8 cellular contexts compared by ENCODE assay signal in the genomic region with DNA sequence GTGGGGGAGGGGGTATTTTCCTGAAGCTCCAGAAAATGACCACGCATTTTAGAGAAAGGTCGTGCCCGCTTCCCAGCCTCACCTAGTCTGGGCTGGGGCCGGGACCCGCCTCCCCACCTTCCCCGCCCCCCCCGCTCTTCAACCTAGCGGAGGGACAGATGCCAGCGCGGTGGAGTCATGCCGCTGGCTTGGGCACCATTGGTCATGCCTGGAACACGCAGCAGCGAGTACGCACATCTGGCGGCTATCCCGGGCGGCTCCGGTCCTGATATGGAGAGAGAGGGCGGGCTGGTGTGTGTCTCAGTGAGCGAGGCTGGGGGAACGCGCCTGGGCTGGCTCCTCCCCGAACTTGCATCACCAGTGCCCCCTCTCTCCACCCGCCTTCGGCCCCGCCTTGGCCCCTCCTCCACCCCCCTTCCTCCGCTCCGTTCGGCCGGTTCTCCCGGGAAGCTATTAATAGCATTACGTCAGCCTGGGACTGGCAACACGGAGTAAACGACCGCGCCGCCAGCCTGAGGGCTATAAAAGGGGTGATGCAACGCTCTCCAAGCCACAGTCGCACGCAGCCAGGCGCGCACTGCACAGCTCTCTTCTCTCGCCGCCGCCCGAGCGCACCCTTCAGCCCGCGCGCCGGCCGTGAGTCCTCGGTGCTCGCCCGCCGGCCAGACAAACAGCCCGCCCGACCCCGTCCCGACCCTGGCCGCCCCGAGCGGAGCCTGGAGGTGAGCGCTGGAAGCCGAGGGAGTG. TPM values are rescaled to one million over a fixed set of nuclear protein-coding genes. Genes with fewer than 3 reads are reported as not detected.
A peak's percentile ranks its signal among the peaks of the same experiment; 100 is the strongest.
DNase-seq lines count a peak whose midpoint lies in the region; ATAC-seq and TF ChIP-seq lines count a peak whose summit lies in the region.

A gene with protein sequence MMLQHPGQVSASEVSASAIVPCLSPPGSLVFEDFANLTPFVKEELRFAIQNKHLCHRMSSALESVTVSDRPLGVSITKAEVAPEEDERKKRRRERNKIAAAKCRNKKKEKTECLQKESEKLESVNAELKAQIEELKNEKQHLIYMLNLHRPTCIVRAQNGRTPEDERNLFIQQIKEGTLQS (plus strand): TSS at position 553 of the 747 bp plus-strand sequence. CDS start 6,261 bp downstream, outside the sequence.

- no peak for TF ChIP-seq RAD21 in SK-N-SH (IDR thresholded peaks at IDR 0.05; ENCODE audit: low read length)

- TF ChIP-seq EP300 in SK-N-SH (IDR thresholded peaks at IDR 0.05; ENCODE audit: borderline replicate concordance in 1 of 2, low read depth in 1 of 2, low read length in 1 of 2) (no peak), suprapubic skin (IDR thresholded peaks at IDR 0.05) (peak; percentile 22)

- peak within 1 kb of the TSS; percentile 97 for H3K4me2 ChIP-seq in SK-N-SH

- H3K27me3 ChIP-seq in SK-N-SH (ENCODE audit: insufficient read depth) (peaks cover 42% of the 10 kb centered on the region), suprapubic skin (no peaks in the 10 kb centered on the region)

- H3K9ac ChIP-seq in SK-N-SH, result peak within 1 kb of the TSS; percentile 90

- no peaks in the 10 kb centered on the region for H3K9me3 ChIP-seq in SK-N-SH
- no peaks in the 10 kb centered on the region for H3K9me3 ChIP-seq in suprapubic skin

- peak; percentile 96 for TF ChIP-seq POLR2A in NB4 (IDR thresholded peaks at IDR 0.05; ENCODE audit: extremely low read depth, insufficient read length)
- TF ChIP-seq POLR2A in suprapubic skin (IDR thresholded peaks at IDR 0.05), result peak; percentile 99

- 1% methylated on average over 32 of the region's 65 CpGs for WGBS in SK-N-SH (ENCODE audit: low lambda C conversion rate)
- 1% methylated on average over 30 of the region's 65 CpGs for WGBS in suprapubic skin

- H3K79me2 ChIP-seq in SK-N-SH (ENCODE audit: insufficient read depth), result no peaks in the 10 kb centered on the region

- CTCF ChIA-PET in SK-N-SH (lab: Yijun Ruan, JAX), result interaction anchor here (0.6 to 5.2 kb wide), 21 partner anchors 10 to 260 kb away, joined by 3 to 49 read pairs (median 4); a partner anchor contains a TSS

- H4K20me1 ChIP-seq in SK-N-SH (ENCODE audit: insufficient read depth), result no peaks in the 10 kb centered on the region; the same call in 1 of the 2 replicates

- DNase-seq in NB4 (ENCODE audit: low read depth) (peak; percentile 99), SK-N-SH (peak; percentile 98), glomerular endothelial cell (ENCODE audit: extremely low read depth, low read depth, low spot score) (peak; percentile 77), occipital lobe (lab: John Stamatoyannopoulos, UW) (peak; percentile 99), suprapubic skin (ENCODE audit: low spot score in 2 of 2) (peak; percentile 100)
- peak; percentile 90 for DNase-seq in activated naive CD4-positive, alpha-beta T cell treated with anti-CD3 and anti-CD28 coated beads, Interleukin-2, amount 50 U/mL, for 16 hours

- H2AFZ ChIP-seq in SK-N-SH (ENCODE audit: low read depth), result peak within 1 kb of the TSS; percentile 72; the same call in 1 of the 2 replicates

- no peaks in the 10 kb centered on the region for H3K9me2 ChIP-seq in SK-N-SH

- POLR2A ChIA-PET in SK-N-SH (lab: Yijun Ruan, JAX), result interaction anchor here (0.5 to 2.5 kb wide), 27 partner anchors 8 to 1103 kb away, joined by 3 to 41 read pairs (median 4); a partner anchor contains a TSS

- TF ChIP-seq CTCF in NB4 (IDR thresholded peaks at IDR 0.05; ENCODE audit: low read depth, low read length), result no peak
- no peak for TF ChIP-seq CTCF in SK-N-SH (IDR thresholded peaks at IDR 0.05)
- no peak for TF ChIP-seq CTCF in suprapubic skin (IDR thresholded peaks at IDR 0.05)

- H3K27ac ChIP-seq in SK-N-SH (ENCODE audit: low read depth in 2 of 2, low read length in 1 of 2) (peak within 1 kb of the TSS; percentile 78 to 86), suprapubic skin (peak within 1 kb of the TSS; percentile 98)

- peaks cover 6% of the 10 kb centered on the region for H3F3A ChIP-seq in SK-N-SH (replicated peaks; ENCODE audit: insufficient read depth)

- ATAC-seq in HG02571 (IDR thresholded peaks at IDR 0.05; ENCODE audit: unreplicated experiment), result peak; percentile 64

- H3K4me1 ChIP-seq in SK-N-SH (ENCODE audit: control insufficient read depth in 1 of 2, insufficient read depth in 2 of 2, low read depth in 1 of 2, low read length in 1 of 2), result peaks cover 4 to 32% of the 10 kb centered on the region in 2 experiments; a peak in 2 of 4 replicates
- peaks cover 46% of the 10 kb centered on the region for H3K4me1 ChIP-seq in suprapubic skin

- no peaks in the 10 kb centered on the region for H3K36me3 ChIP-seq in SK-N-SH (replicated peaks in 1 of 2; ENCODE audit: control insufficient read depth in 1 of 2, insufficient read depth in 2 of 2, low read length in 1 of 2)
- H3K36me3 ChIP-seq in suprapubic skin, result no peaks in the 10 kb centered on the region

- H3K4me3 ChIP-seq in GM08714 (ENCODE audit: low read length) (peak within 1 kb of the TSS; percentile 92), NB4 (ENCODE audit: low read depth, low read length) (peak within 1 kb of the TSS; percentile 69), SK-N-SH (ENCODE audit: low read depth in 2 of 2, low read length in 1 of 2) (peak within 1 kb of the TSS; percentile 67 to 71), suprapubic skin (peak within 1 kb of the TSS; percentile 91)

TF ChIP-seq in SK-N-SH, 30 proteins besides CTCF, POLR2A, EP300 and RAD21 (continues in another document):
- TF ChIP-seq TEAD4 (IDR thresholded peaks at IDR 0.05; ENCODE audit: borderline replicate concordance, insufficient read depth) (peak; percentile 51), EZH2phosphoT487 (IDR thresholded peaks at IDR 0.05; ENCODE audit: borderline replicate concordance, low read depth) (no peak), NRF1 (IDR thresholded peaks at IDR 0.05; ENCODE audit: low read depth, low read length) (no peak; the same call in 1 of the 2 replicates), GATA2 (CRISPR knock-in tag; IDR thresholded peaks at IDR 0.05) (no peak), FOXJ3 (CRISPR knock-in tag; IDR thresholded peaks at IDR 0.05) (peak; percentile 62; the same call in 1 of the 2 replicates), SIN3A (IDR thresholded peaks at IDR 0.05; ENCODE audit: borderline replicate concordance, low read depth, low read length) (0 out of 2 replicates have a peak, but pooled peaks have one; percentile 30), YY1 (IDR thresholded peaks at IDR 0.05; ENCODE audit: low read depth) (no peak), MEF2A (IDR thresholded peaks at IDR 0.05; ENCODE audit: borderline replicate concordance, low read depth) (peak; percentile 97), FOSL2 (IDR thresholded peaks at IDR 0.05; ENCODE audit: borderline replicate concordance, low read depth) (peak; percentile 23; the same call in 1 of the 2 replicates), TAF1 (IDR thresholded peaks at IDR 0.05; ENCODE audit: borderline replicate concordance, low read depth, low read length) (peak; percentile 94)
- TF ChIP-seq, protein P1, sequence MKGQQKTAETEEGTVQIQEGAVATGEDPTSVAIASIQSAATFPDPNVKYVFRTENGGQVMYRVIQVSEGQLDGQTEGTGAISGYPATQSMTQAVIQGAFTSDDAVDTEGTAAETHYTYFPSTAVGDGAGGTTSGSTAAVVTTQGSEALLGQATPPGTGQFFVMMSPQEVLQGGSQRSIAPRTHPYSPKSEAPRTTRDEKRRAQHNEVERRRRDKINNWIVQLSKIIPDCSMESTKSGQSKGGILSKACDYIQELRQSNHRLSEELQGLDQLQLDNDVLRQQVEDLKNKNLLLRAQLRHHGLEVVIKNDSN (IDR thresholded peaks at IDR 0.05; ENCODE audit: borderline replicate concordance, low read depth), result no peak
- TF ChIP-seq, protein P2, sequence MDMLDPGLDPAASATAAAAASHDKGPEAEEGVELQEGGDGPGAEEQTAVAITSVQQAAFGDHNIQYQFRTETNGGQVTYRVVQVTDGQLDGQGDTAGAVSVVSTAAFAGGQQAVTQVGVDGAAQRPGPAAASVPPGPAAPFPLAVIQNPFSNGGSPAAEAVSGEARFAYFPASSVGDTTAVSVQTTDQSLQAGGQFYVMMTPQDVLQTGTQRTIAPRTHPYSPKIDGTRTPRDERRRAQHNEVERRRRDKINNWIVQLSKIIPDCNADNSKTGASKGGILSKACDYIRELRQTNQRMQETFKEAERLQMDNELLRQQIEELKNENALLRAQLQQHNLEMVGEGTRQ (IDR thresholded peaks at IDR 0.05; ENCODE audit: borderline replicate concordance, low read depth, low read length), result no peak
- TF ChIP-seq, protein P3, sequence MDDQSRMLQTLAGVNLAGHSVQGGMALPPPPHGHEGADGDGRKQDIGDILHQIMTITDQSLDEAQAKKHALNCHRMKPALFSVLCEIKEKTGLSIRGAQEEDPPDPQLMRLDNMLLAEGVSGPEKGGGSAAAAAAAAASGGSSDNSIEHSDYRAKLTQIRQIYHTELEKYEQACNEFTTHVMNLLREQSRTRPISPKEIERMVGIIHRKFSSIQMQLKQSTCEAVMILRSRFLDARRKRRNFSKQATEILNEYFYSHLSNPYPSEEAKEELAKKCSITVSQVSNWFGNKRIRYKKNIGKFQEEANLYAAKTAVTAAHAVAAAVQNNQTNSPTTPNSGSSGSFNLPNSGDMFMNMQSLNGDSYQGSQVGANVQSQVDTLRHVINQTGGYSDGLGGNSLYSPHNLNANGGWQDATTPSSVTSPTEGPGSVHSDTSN (IDR thresholded peaks at IDR 0.05), result no peak
- TF ChIP-seq, protein P4, sequence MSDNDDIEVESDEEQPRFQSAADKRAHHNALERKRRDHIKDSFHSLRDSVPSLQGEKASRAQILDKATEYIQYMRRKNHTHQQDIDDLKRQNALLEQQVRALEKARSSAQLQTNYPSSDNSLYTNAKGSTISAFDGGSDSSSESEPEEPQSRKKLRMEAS (IDR thresholded peaks at IDR 0.05; ENCODE audit: low read depth), result peak; percentile 77

RNA-seq across cellular contexts. Expression of the gene that starts here (rescaled TPM):
- 29.7 TPM in 2 replicates for polyA plus RNA-seq in SK-N-SH (2012; rRNA removed)
- polyA plus RNA-seq in SK-N-SH (2012; cell fraction: cytosol; rRNA removed), result 16.4 and 25.6 TPM in 2 replicates
- 75.2 and 130 TPM in 2 replicates for polyA plus RNA-seq in SK-N-SH (2012; cell fraction: nucleus; rRNA removed)
- total RNA-seq in glomerular endothelial cell, result 7.0 and 21.1 TPM in 2 replicates
- 3.1 TPM for total RNA-seq in occipital lobe
- total RNA-seq in suprapubic skin, result 100 to 1,000 TPM in 2 of 4 donors, 10 to 100 TPM in 2; 43.9 to 151 (median 84.1) TPM

Comparison
In these comparisons a context has a peak if more than half of its experiments do, and no peak if none do; other contexts are left out.
1. Peak in every context shown above with its lines: DNase-seq, ATAC-seq, H3K4me3 ChIP-seq and H3K27ac ChIP-seq.